9 cellular contexts compared by ENCODE assay signal in genomic region chr14:105470812-105471771, GRCh38. TPM values are rescaled to one million over a fixed set of nuclear protein-coding genes. Genes with fewer than 3 reads are reported as not detected.
A peak's percentile ranks its signal among the peaks of the same experiment; 100 is the strongest.
DNase-seq lines count a peak whose midpoint lies in the region; ATAC-seq, FAIRE-seq and TF ChIP-seq lines count a peak whose summit lies in the region.
"Had no signal": no experiment of that assay in that cellular context is flagged by ENCODE, and none has a peak within 500 bp of the region (broad histone marks: within the 10 kb centered on the region; RNA-seq: fewer than 3 reads in every experiment).

No MANE protein-coding gene starts in this region.

- intact Hi-C loops in activated CD8-positive, alpha-beta T cell treated with anti-CD3 and anti-CD28 coated beads for 36 hours (cut with micrococcal nuclease), result no loop called here

- no peak overlapping the region for H3K4me3 ChIP-seq in DND-41 (ENCODE audit: low read depth in 1 of 2, low read length in 2 of 2)
- no peak overlapping the region for H3K4me3 ChIP-seq in H1 (ENCODE audit: extremely low read depth in 1 of 4, insufficient read depth in 2 of 4, low read depth in 3 of 4, low read length in 4 of 4)
- H3K4me3 ChIP-seq: SJSA1 had no signal

- H2BK5ac ChIP-seq in H1 (ENCODE audit: low read depth, low read length), result no peak overlapping the region

- WGBS in H1 (ENCODE audit: extremely low coverage in 1 of 2, insufficient coverage in 1 of 2, insufficient read length in 1 of 2, insufficient replicate concordance in 2 of 2, low coverage in 1 of 2, low lambda C conversion rate in 2 of 2, missing lambda C conversion rate in 1 of 2), 2 experiments, result 78% methylated on average over 27 of the region's 30 CpGs; no CpG with 5 or more reads in 1 of the 2 experiments

- no peak for TF ChIP-seq POLR2A in H1 (IDR thresholded peaks at IDR 0.05; ENCODE audit: control extremely low read depth in 1 of 2, low read depth in 2 of 2, low read length in 2 of 2)

- POLR2A ChIA-PET in H1 (lab: Charles Lee; ENCODE audit: partially characterized antibody), result interaction anchor here (0.9 to 4.2 kb wide), 9 partner anchors 10 to 222 kb away, joined by 3 to 21 read pairs (median 4); partner anchors contain the start of gene BTBD6
- POLR2A ChIA-PET in activated CD8-positive, alpha-beta T cell treated with anti-CD3 and anti-CD28 coated beads for 36 hours (lab: Charles Lee), result interaction anchor here (1.2 to 1.6 kb wide), 3 partner anchors 9 to 50 kb away, joined by 4 to 7 read pairs (median 5); no protein-coding TSS in a partner anchor

- H4K5ac ChIP-seq in H1 (ENCODE audit: insufficient read length, low read depth, low read length), result no peak overlapping the region

- H3K9me3 ChIP-seq in DND-41 (ENCODE audit: insufficient read depth, low read length, severe bottlenecking), result no peaks in the 10 kb centered on the region
- H3K9me3 ChIP-seq in H1 (ENCODE audit: insufficient read depth in 2 of 2, low read depth in 1 of 2, low read length in 1 of 2), result no peaks in the 10 kb centered on the region
- H3K9me3 ChIP-seq: SJSA1 had no signal

- CTCF ChIA-PET in H1 (lab: Charles Lee; ENCODE audit: partially characterized antibody), result interaction anchor here (0.6 to 5.3 kb wide), 30 partner anchors 9 to 1751 kb away, joined by 3 to 70 read pairs (median 4); partner anchors contain the start of gene CRIP1
- CTCF ChIA-PET in activated CD8-positive, alpha-beta T cell treated with anti-CD3 and anti-CD28 coated beads for 36 hours (lab: Charles Lee), result interaction anchor here (0.5 to 3.4 kb wide), 3 partner anchors 19 to 100 kb away, joined by 3 to 20 read pairs (median 5); no protein-coding TSS in a partner anchor

- peaks cover 14% of the 10 kb centered on the region; the same call in 1 of the 2 replicates for H3K23me2 ChIP-seq in H1 (ENCODE audit: low read depth, low read length)

- H3K27me3 Mint-ChIP-seq in neural crest cell (ENCODE audit: low read depth), result peaks cover under 1% of the 10 kb centered on the region
- H3K27me3 Mint-ChIP-seq in activated CD8-positive, alpha-beta T cell treated with anti-CD3 and anti-CD28 coated beads for 36 hours, result peaks cover 2% of the 10 kb centered on the region

- no peaks in the 10 kb centered on the region for H3K4me1 Mint-ChIP-seq in neural crest cell
- H3K4me1 Mint-ChIP-seq in activated CD8-positive, alpha-beta T cell treated with anti-CD3 and anti-CD28 coated beads for 36 hours (ENCODE audit: low read depth), result peaks cover 2% of the 10 kb centered on the region

- H2AFZ ChIP-seq in DND-41 (ENCODE audit: low read depth, low read length) (no peak overlapping the region), H1 (ENCODE audit: low read length) (no peak overlapping the region)

- H3K79me2 ChIP-seq in DND-41 (ENCODE audit: insufficient read depth, low read length), result no peaks in the 10 kb centered on the region
- H3K79me2 ChIP-seq in H1 (ENCODE audit: control insufficient read depth in 1 of 2, insufficient read depth in 2 of 2, low read length in 2 of 2), result no peaks in the 10 kb centered on the region

- no peak for FAIRE-seq in H1 (lab: Jason Lieb, UNC)

- H3K4me1 ChIP-seq in DND-41 (ENCODE audit: insufficient read depth, low read length) (peaks cover 19% of the 10 kb centered on the region), H1 (replicated peaks in 1 of 4; ENCODE audit: control insufficient read depth in 3 of 4, insufficient read depth in 4 of 4, low read length in 3 of 4) (peaks cover 0 to 23% (median 12%) of the 10 kb centered on the region in 4 experiments; a peak in 5 of 7 replicates)

- H2BK15ac ChIP-seq in H1 (ENCODE audit: low read length), result no peak overlapping the region

- peak; percentile 5 for TF ChIP-seq CTCF in DND-41 (IDR thresholded peaks at IDR 0.05; ENCODE audit: borderline replicate concordance, extremely low read depth, low read length, poor library complexity, severe bottlenecking)
- TF ChIP-seq CTCF in H1 (IDR thresholded peaks at IDR 0.05; ENCODE audit: control extremely low read depth in 1 of 3, insufficient read depth in 1 of 3, low read depth in 1 of 3, low read length in 3 of 3), result peak in 2 of 3 experiments; percentile 47 to 51; a peak in 3 of 4 replicates
- TF ChIP-seq CTCF in neural crest cell (conservative IDR thresholded peaks at IDR 0.05), result peak; percentile 44
- no peak for TF ChIP-seq CTCF in activated CD8-positive, alpha-beta T cell treated with anti-CD3 and anti-CD28 coated beads for 36 hours (IDR thresholded peaks at IDR 0.05)

- H4K20me1 ChIP-seq in DND-41 (ENCODE audit: insufficient read depth, low read length) (peaks cover 44% of the 10 kb centered on the region), H1 (replicated peaks in 1 of 2; ENCODE audit: control insufficient read depth in 1 of 2, insufficient read depth in 2 of 2, low read length in 2 of 2) (peaks cover 10 to 33% of the 10 kb centered on the region in 2 experiments)

- ATAC-seq in DND-41 (ENCODE audit: insufficient read depth, low read depth) (0 out of 3 replicates have a peak, but pooled peaks have one; percentile 7), GM19035 (IDR thresholded peaks at IDR 0.05; ENCODE audit: unreplicated experiment) (no peak)
- ATAC-seq in activated CD8-positive, alpha-beta T cell treated with anti-CD3 and anti-CD28 coated beads for 36 hours, result no peak

- no peak overlapping the region for H4K8ac ChIP-seq in H1 (ENCODE audit: extremely low read depth, insufficient read depth, low read length)

- H4K91ac ChIP-seq in H1 (replicated peaks; ENCODE audit: insufficient read length, low read length), result no peak overlapping the region

- H3K36me3 Mint-ChIP-seq in neural crest cell (ENCODE audit: low read depth), result no peaks in the 10 kb centered on the region
- H3K36me3 Mint-ChIP-seq in activated CD8-positive, alpha-beta T cell treated with anti-CD3 and anti-CD28 coated beads for 36 hours (ENCODE audit: low read depth), result no peaks in the 10 kb centered on the region

- no peaks in the 10 kb centered on the region for H3K9me3 Mint-ChIP-seq in neural crest cell
- no peaks in the 10 kb centered on the region for H3K9me3 Mint-ChIP-seq in activated CD8-positive, alpha-beta T cell treated with anti-CD3 and anti-CD28 coated beads for 36 hours

- no peak for TF ChIP-seq EP300 in H1 (IDR thresholded peaks at IDR 0.05; ENCODE audit: borderline replicate concordance in 1 of 2, low read depth in 2 of 2, low read length in 2 of 2)

- H3K79me1 ChIP-seq in H1 (ENCODE audit: low read depth, low read length), result no peaks in the 10 kb centered on the region

- no peak overlapping the region for H3K27ac Mint-ChIP-seq in neural crest cell (ENCODE audit: unreplicated experiment)
- no peak overlapping the region for H3K27ac Mint-ChIP-seq in activated CD8-positive, alpha-beta T cell treated with anti-CD3 and anti-CD28 coated beads for 36 hours

- no peak overlapping the region for H3K56ac ChIP-seq in H1 (replicated peaks; ENCODE audit: insufficient read length, low read depth, low read length)

- H3K18ac ChIP-seq in H1 (ENCODE audit: extremely low read depth, low read length), result no peak overlapping the region

- H3K9ac ChIP-seq in DND-41 (ENCODE audit: low read depth, low read length) (no peak overlapping the region), H1 (replicated peaks in 1 of 4; ENCODE audit: extremely low read depth in 1 of 4, low read depth in 3 of 4, low read length in 3 of 4) (no peak overlapping the region)

- peak; percentile 20 to 43; a peak in 3 of 4 replicates for TF ChIP-seq RAD21 in H1 (IDR thresholded peaks at IDR 0.05 in 1 of 2, conservative IDR thresholded peaks at IDR 0.05 in 1 of 2; ENCODE audit: low read depth in 2 of 2, low read length in 2 of 2)

- H3K27ac ChIP-seq in DND-41 (ENCODE audit: low read length), result no peak overlapping the region
- H3K27ac ChIP-seq in H1 (ENCODE audit: low read depth, low read length), result no peak overlapping the region
- H3K27ac ChIP-seq: SJSA1 had no signal

- H3K27me3 ChIP-seq in DND-41 (ENCODE audit: insufficient read depth, low read length, poor library complexity) (no peaks in the 10 kb centered on the region), H1 (replicated peaks in 1 of 4; ENCODE audit: control insufficient read depth in 3 of 4, extremely low read depth in 1 of 4, insufficient read depth in 3 of 4, low read length in 3 of 4) (peaks cover 11 to 21% (median 14%) of the 10 kb centered on the region in 4 experiments; a peak in 6 of 7 replicates)

- DNase-seq in DND-41 (no peak), NCI-H2107 treated with DMSO at 0.1 percent for 48 hours (lab: John Stamatoyannopoulos, UW; ENCODE audit: unreplicated experiment) (peak; percentile 64), H1 (ENCODE audit: low read depth in 1 of 2, low spot score in 2 of 2) (peak in 1 of 2 experiments; percentile 76), neural crest cell (ENCODE audit: low read depth, low spot score) (no peak), NCI-H446 treated with DMSO at 0.1 percent for 48 hours (lab: John Stamatoyannopoulos, UW) (no peak), AG08395 (ENCODE audit: low spot score) (no peak)
- no peak for DNase-seq in activated CD8-positive, alpha-beta T cell treated with anti-CD3 and anti-CD28 coated beads for 36 hours

- H3K14ac ChIP-seq in H1 (ENCODE audit: insufficient read length), result no peak overlapping the region

- H3K36me3 ChIP-seq in DND-41 (ENCODE audit: insufficient read depth, low read length) (peaks cover 37% of the 10 kb centered on the region), H1 (ENCODE audit: control insufficient read depth in 2 of 4, insufficient read depth in 4 of 4, low read length in 3 of 4) (peaks cover 0 to 33% (median 7%) of the 10 kb centered on the region in 4 experiments; a peak in 6 of 8 replicates)

- H3K4me2 ChIP-seq in DND-41 (ENCODE audit: insufficient read depth, low read length) (no peak overlapping the region), H1 (ENCODE audit: insufficient read depth in 1 of 2, low read depth in 2 of 2, low read length in 2 of 2) (no peak overlapping the region)

- no peak overlapping the region for H2AK5ac ChIP-seq in H1 (ENCODE audit: low read depth, low read length)

- H3K23ac ChIP-seq in H1 (ENCODE audit: insufficient read length), result no peak overlapping the region

- H2BK20ac ChIP-seq in H1 (ENCODE audit: low read length), result no peak overlapping the region

- peak overlapping the region; percentile 34 for H3K4me3 Mint-ChIP-seq in neural crest cell
- no peak overlapping the region for H3K4me3 Mint-ChIP-seq in activated CD8-positive, alpha-beta T cell treated with anti-CD3 and anti-CD28 coated beads for 36 hours

- H2BK12ac ChIP-seq in H1 (ENCODE audit: low read depth, low read length), result no peak overlapping the region; the same call in 1 of the 2 replicates

- H3K4ac ChIP-seq in H1 (replicated peaks; ENCODE audit: insufficient read length, low read depth, low read length), result no peak overlapping the region

- H2BK120ac ChIP-seq in H1 (replicated peaks; ENCODE audit: low read depth, low read length), result no peak overlapping the region

RNA-seq across cellular contexts. Expression of gene CRIP2, which starts 3.5 kb away (rescaled TPM):
- 4.0 and 4.2 TPM in 2 replicates for total RNA-seq in H1 (2021; fragmentation: NEBNext Ultra II Directional; extraction: Animal tissue kit (Norgen Biotek cat#: 25700))
- 13.5 and 28.4 TPM in 2 replicates for polyA plus RNA-seq in H1 (2011; rRNA removed)
- polyA plus RNA-seq in H1 (2011; cell fraction: cytosol; rRNA removed), result 11.7 TPM
- 18.2 TPM for polyA plus RNA-seq in H1 (2011; cell fraction: nucleus; rRNA removed)
- polyA plus RNA-seq in H1 (2012, experiment 1 of 2), result 6.1 to 9.1 TPM (median 7.6 TPM) in 4 replicates
- 5.1 TPM for polyA plus RNA-seq in H1 (2012, experiment 2 of 2)
- polyA plus RNA-seq in H1 (2013, experiment 1 of 2), result 6.7 TPM
- 7.7 TPM for polyA plus RNA-seq in H1 (2013, experiment 2 of 2)
- 0.76 and 0.83 TPM in 2 replicates for polyA minus RNA-seq in H1 (2011; rRNA and poly(A)+ RNA removed)
- 3.4 TPM for polyA minus RNA-seq in H1 (2011; cell fraction: cytosol; rRNA and poly(A)+ RNA removed)
- polyA minus RNA-seq in H1 (2011; cell fraction: nucleus; rRNA and poly(A)+ RNA removed), result 3.5 TPM
- total RNA-seq in neural crest cell, result 38.3 and 39.3 TPM in 2 replicates
- under 1 TPM in 1 of 2 experiments, not detected in 1; 0.45 TPM for total RNA-seq in activated CD8-positive, alpha-beta T cell treated with anti-CD3 and anti-CD28 coated beads for 36 hours

RNA-seq across cellular contexts. Expression of gene CRIP1, which starts 15.6 kb away (rescaled TPM):
- total RNA-seq in H1 (2021; fragmentation: NEBNext Ultra II Directional; extraction: Animal tissue kit (Norgen Biotek cat#: 25700)), result 1.2 and 2.4 TPM in 2 replicates
- 2.2 and 5.3 TPM in 2 replicates for polyA plus RNA-seq in H1 (2011; rRNA removed)
- polyA plus RNA-seq in H1 (2011; cell fraction: cytosol; rRNA removed), result 3.1 TPM
- polyA plus RNA-seq in H1 (2011; cell fraction: nucleus; rRNA removed), result 5.1 TPM
- 4.4 to 8.5 TPM (median 6.3 TPM) in 4 replicates for polyA plus RNA-seq in H1 (2012, experiment 1 of 2)
- polyA plus RNA-seq in H1 (2012, experiment 2 of 2), result 8.2 TPM
- 7.6 TPM for polyA plus RNA-seq in H1 (2013, experiment 1 of 2)
- 8.4 TPM for polyA plus RNA-seq in H1 (2013, experiment 2 of 2)
- polyA minus RNA-seq in H1 (2011; rRNA and poly(A)+ RNA removed), result 0.63 TPM in 1 of 2 replicates, not detected in the other
- 6.4 TPM for polyA minus RNA-seq in H1 (2011; cell fraction: cytosol; rRNA and poly(A)+ RNA removed)
- polyA minus RNA-seq in H1 (2011; cell fraction: nucleus; rRNA and poly(A)+ RNA removed), result 5.2 TPM
- 3.2 and 4.8 TPM in 2 replicates for total RNA-seq in neural crest cell
- total RNA-seq in activated CD8-positive, alpha-beta T cell treated with anti-CD3 and anti-CD28 coated beads for 36 hours, result 10 to 100 TPM; 93.9 to 95.7 TPM

RNA-seq across cellular contexts. Expression of gene TEDC1, which starts 20.0 kb away (rescaled TPM):
- total RNA-seq in H1 (2021; fragmentation: NEBNext Ultra II Directional; extraction: Animal tissue kit (Norgen Biotek cat#: 25700)), result 5.6 and 6.4 TPM in 2 replicates
- 14.8 and 22.8 TPM in 2 replicates for polyA plus RNA-seq in H1 (2011; rRNA removed)
- 21.7 TPM for polyA plus RNA-seq in H1 (2011; cell fraction: cytosol; rRNA removed)
- 43.3 TPM for polyA plus RNA-seq in H1 (2011; cell fraction: nucleus; rRNA removed)
- 5.9 to 19.5 TPM (median 16.0 TPM) in 4 replicates for polyA plus RNA-seq in H1 (2012, experiment 1 of 2)
- 10.3 TPM for polyA plus RNA-seq in H1 (2012, experiment 2 of 2)
- 5.8 TPM for polyA plus RNA-seq in H1 (2013, experiment 1 of 2)
- polyA plus RNA-seq in H1 (2013, experiment 2 of 2), result 6.2 TPM
- polyA minus RNA-seq in H1 (2011; rRNA and poly(A)+ RNA removed), result 4.2 and 8.8 TPM in 2 replicates
- polyA minus RNA-seq in H1 (2011; cell fraction: cytosol; rRNA and poly(A)+ RNA removed), result 9.1 TPM
- 18.9 TPM for polyA minus RNA-seq in H1 (2011; cell fraction: nucleus; rRNA and poly(A)+ RNA removed)
- 39.6 and 44.9 TPM in 2 replicates for total RNA-seq in neural crest cell
- 10 to 100 TPM; 30.1 to 31.1 TPM for total RNA-seq in activated CD8-positive, alpha-beta T cell treated with anti-CD3 and anti-CD28 coated beads for 36 hours

RNA-seq across cellular contexts. Expression of gene MTA1, which starts 51.5 kb away (rescaled TPM):
- 217 and 221 TPM in 2 replicates for total RNA-seq in H1 (2021; fragmentation: NEBNext Ultra II Directional; extraction: Animal tissue kit (Norgen Biotek cat#: 25700))
- 73.9 and 159 TPM in 2 replicates for polyA plus RNA-seq in H1 (2011; rRNA removed)
- polyA plus RNA-seq in H1 (2011; cell fraction: cytosol; rRNA removed), result 107 TPM
- 578 TPM for polyA plus RNA-seq in H1 (2011; cell fraction: nucleus; rRNA removed)
- polyA plus RNA-seq in H1 (2012, experiment 1 of 2), result 172 to 212 TPM (median 181 TPM) in 4 replicates
- polyA plus RNA-seq in H1 (2012, experiment 2 of 2), result 113 TPM
- polyA plus RNA-seq in H1 (2013, experiment 1 of 2), result 173 TPM
- polyA plus RNA-seq in H1 (2013, experiment 2 of 2), result 167 TPM
- polyA minus RNA-seq in H1 (2011; rRNA and poly(A)+ RNA removed), result 58.7 and 60.2 TPM in 2 replicates
- polyA minus RNA-seq in H1 (2011; cell fraction: cytosol; rRNA and poly(A)+ RNA removed), result 171 TPM
- polyA minus RNA-seq in H1 (2011; cell fraction: nucleus; rRNA and poly(A)+ RNA removed), result 231 TPM
- 246 and 251 TPM in 2 replicates for total RNA-seq in neural crest cell
- 100 to 1,000 TPM; 133 to 140 TPM for total RNA-seq in activated CD8-positive, alpha-beta T cell treated with anti-CD3 and anti-CD28 coated beads for 36 hours

RNA-seq across cellular contexts. Expression of gene TMEM121, which starts 55.3 kb away (rescaled TPM):
- total RNA-seq in H1 (2021; fragmentation: NEBNext Ultra II Directional; extraction: Animal tissue kit (Norgen Biotek cat#: 25700)), result not detected in 2 replicates
- polyA plus RNA-seq in H1 (2011; rRNA removed), result 1.9 and 2.4 TPM in 2 replicates
- polyA plus RNA-seq in H1 (2011; cell fraction: cytosol; rRNA removed), result 1.8 TPM
- polyA plus RNA-seq in H1 (2011; cell fraction: nucleus; rRNA removed), result 1.7 TPM
- polyA plus RNA-seq in H1 (2012, experiment 1 of 2), result 0.48 to 0.85 TPM (median 0.71 TPM) in 4 replicates
- polyA plus RNA-seq in H1 (2012, experiment 2 of 2), result 0.55 TPM
- polyA plus RNA-seq in H1 (2013, experiment 1 of 2), result 0.85 TPM
- 0.77 TPM for polyA plus RNA-seq in H1 (2013, experiment 2 of 2)
- polyA minus RNA-seq in H1 (2011; rRNA and poly(A)+ RNA removed), result 0.16 and 0.59 TPM in 2 replicates
- polyA minus RNA-seq in H1 (2011; cell fraction: cytosol; rRNA and poly(A)+ RNA removed), result 1.8 TPM
- 1.8 TPM for polyA minus RNA-seq in H1 (2011; cell fraction: nucleus; rRNA and poly(A)+ RNA removed)
- total RNA-seq in neural crest cell, result 12.3 and 13.9 TPM in 2 replicates
- total RNA-seq in activated CD8-positive, alpha-beta T cell treated with anti-CD3 and anti-CD28 coated beads for 36 hours, result 10 to 100 TPM; 12.0 to 12.1 TPM

Comparison
In these comparisons a context has a peak if more than half of its experiments do, and no peak if none do; other contexts are left out.
1. RNA of gene CRIP1, which starts 15.6 kb away (total RNA-seq): 93.9 to 95.7 TPM in activated CD8-positive, alpha-beta T cell treated with anti-CD3 and anti-CD28 coated beads for 36 hours; 3.2 to 4.8 TPM in neural crest cell and 1.2 to 2.4 TPM in H1; every median in the first group is over 10 times any median in the second.